Comparison of ENCODE assay signal across 18 cellular contexts in the genomic region with DNA sequence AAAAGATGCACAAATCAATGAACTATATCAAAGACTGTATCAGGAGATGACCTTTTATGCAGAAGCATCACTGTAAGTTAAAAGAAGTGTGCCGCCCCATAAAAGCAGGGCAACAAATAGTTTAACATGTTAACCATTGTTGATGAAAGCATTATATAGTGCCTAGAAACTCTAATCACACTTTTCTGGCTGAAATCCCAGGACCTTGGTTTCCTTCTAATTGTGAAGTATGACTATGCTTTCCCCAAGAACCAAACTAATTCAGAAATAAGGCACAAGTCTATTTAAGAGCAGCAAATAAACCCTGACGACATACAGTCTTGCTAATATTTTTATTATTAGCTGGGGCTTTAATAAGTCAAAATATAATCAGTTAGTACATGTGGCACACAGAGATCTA. TPM values are rescaled to one million over a fixed set of nuclear protein-coding genes. Genes with fewer than 3 reads are reported as not detected.
"Had no signal": no experiment of that assay in that cellular context is flagged by ENCODE, and none has a peak within 500 bp of the region (broad histone marks: within the 10 kb centered on the region; RNA-seq: fewer than 3 reads in every experiment).

No MANE protein-coding gene starts in this region.

- H3K9me3 ChIP-seq: ovary, transverse colon had no signal

- H3K4me3 ChIP-seq: ovary, transverse colon had no signal

- H3K27me3 ChIP-seq: brain microvascular endothelial cell, ovary, transverse colon had no signal

- H3K27ac ChIP-seq: brain microvascular endothelial cell, ovary had no signal

- H3K9me3 Mint-ChIP-seq: activated naive CD8-positive, alpha-beta T cell treated with anti-CD3 and anti-CD28 coated beads, Interleukin-2, amount 50 U/mL, for 24 hours; dendritic cell treated with granulocyte-macrophage colony-stimulating factor and Interleukin-4, amounts not matched to agents 40 ng/mL and 50 ng/mL, for 4 days; T-helper 1 cell treated with Interleukin-12 subunit alpha and Interleukin-12 subunit beta and Interleukin-4 antibody, amounts not matched to agents 30 μg/mL and 1 μg/mL, for 36 hours; WTC11 had no signal

- H3K4me3 Mint-ChIP-seq: activated CD8-positive, alpha-beta T cell treated with anti-CD3 and anti-CD28 coated beads, Interleukin-2, amount 10 ng/mL, durations not matched to agents 7 days and 5 days; activated naive CD8-positive, alpha-beta T cell treated with anti-CD3 and anti-CD28 coated beads, Interleukin-2, amount 50 U/mL, for 24 hours; dendritic cell treated with granulocyte-macrophage colony-stimulating factor and Interleukin-4, amounts not matched to agents 40 ng/mL and 50 ng/mL, for 4 days; T-helper 1 cell treated with Interleukin-12 subunit alpha and Interleukin-12 subunit beta and Interleukin-4 antibody, amounts not matched to agents 30 μg/mL and 1 μg/mL, for 36 hours; WTC11 had no signal

- ATAC-seq: activated CD8-positive, alpha-beta T cell treated with anti-CD3 and anti-CD28 coated beads, Interleukin-2, amount 10 ng/mL, durations not matched to agents 7 days and 5 days; activated naive CD8-positive, alpha-beta T cell treated with anti-CD3 and anti-CD28 coated beads, Interleukin-2, amount 50 U/mL, for 24 hours; left lobe of liver; WTC11 had no signal

- H3K27me3 Mint-ChIP-seq: activated naive CD8-positive, alpha-beta T cell treated with anti-CD3 and anti-CD28 coated beads, Interleukin-2, amount 50 U/mL, for 24 hours; dendritic cell treated with granulocyte-macrophage colony-stimulating factor and Interleukin-4, amounts not matched to agents 40 ng/mL and 50 ng/mL, for 4 days had no signal

- DNase-seq: activated CD4-positive, alpha-beta T cell treated with anti-CD3 and anti-CD28 coated beads for 48 hours; activated CD8-positive, alpha-beta T cell treated with anti-CD3 and anti-CD28 coated beads, Interleukin-2, amount 10 ng/mL, durations not matched to agents 7 days and 5 days; activated naive CD4-positive, alpha-beta T cell treated with Interleukin-2 at 50 U/mL for 16 hours; activated naive CD8-positive, alpha-beta T cell treated with anti-CD3 and anti-CD28 coated beads, Interleukin-2, amount 50 U/mL, for 24 hours; brain microvascular endothelial cell; erythroblast; foreskin melanocyte; head of caudate nucleus; mesenchymal stem cell; ovary; retina; small intestine; transverse colon had no signal

- H3K36me3 ChIP-seq: ovary had no signal

- H3K4me1 Mint-ChIP-seq: WTC11 had no signal

- H3K27ac Mint-ChIP-seq: activated CD8-positive, alpha-beta T cell treated with anti-CD3 and anti-CD28 coated beads, Interleukin-2, amount 10 ng/mL, durations not matched to agents 7 days and 5 days; activated naive CD8-positive, alpha-beta T cell treated with anti-CD3 and anti-CD28 coated beads, Interleukin-2, amount 50 U/mL, for 24 hours; dendritic cell treated with granulocyte-macrophage colony-stimulating factor and Interleukin-4, amounts not matched to agents 40 ng/mL and 50 ng/mL, for 4 days; T-helper 1 cell treated with Interleukin-12 subunit alpha and Interleukin-12 subunit beta and Interleukin-4 antibody, amounts not matched to agents 30 μg/mL and 1 μg/mL, for 36 hours; WTC11 had no signal

RNA-seq across cellular contexts. Expression of a gene that starts 30.8 kb away (rescaled TPM):
- total RNA-seq: activated CD8-positive, alpha-beta T cell treated with anti-CD3 and anti-CD28 coated beads, Interleukin-2, amount 10 ng/mL, durations not matched to agents 7 days and 5 days had no signal

RNA-seq across cellular contexts. Expression of a gene that starts 41.9 kb away (rescaled TPM):
- total RNA-seq: activated CD8-positive, alpha-beta T cell treated with anti-CD3 and anti-CD28 coated beads, Interleukin-2, amount 10 ng/mL, durations not matched to agents 7 days and 5 days; left lobe of liver; subcutaneous adipose tissue; transverse colon had no signal

RNA-seq across cellular contexts. Expression of a gene that starts 53.1 kb away (rescaled TPM):
- total RNA-seq: activated CD8-positive, alpha-beta T cell treated with anti-CD3 and anti-CD28 coated beads, Interleukin-2, amount 10 ng/mL, durations not matched to agents 7 days and 5 days; left lobe of liver; subcutaneous adipose tissue; transverse colon; WTC11 had no signal
